8 cellular contexts compared by ENCODE assay signal in genomic region chrX:22300130-22300529, GRCh38. TPM values are rescaled to one million over a fixed set of nuclear protein-coding genes. Genes with fewer than 3 reads are reported as not detected.
DNase-seq lines count a peak whose midpoint lies in the region; ATAC-seq and TF ChIP-seq lines count a peak whose summit lies in the region.

No MANE protein-coding gene starts in this region.

- TF ChIP-seq CTCF in AG09309 (IDR thresholded peaks at IDR 0.05; ENCODE audit: control insufficient read depth, insufficient read depth, low read depth, low read length, missing control alignments): no peak
- TF ChIP-seq CTCF in astrocyte of the spinal cord (IDR thresholded peaks at IDR 0.05; ENCODE audit: low read depth, low read length): no peak

- H3K23ac ChIP-seq in mesenchymal stem cell (ENCODE audit: low read length in 2 of 2): no peak overlapping the region

- no peaks in the 10 kb centered on the region for H3K4me1 ChIP-seq in mesenchymal stem cell (ENCODE audit: control insufficient read depth, insufficient read depth, low read depth, low read length)

- ATAC-seq in GM21576 (IDR thresholded peaks at IDR 0.05; ENCODE audit: unreplicated experiment): peak; percentile 97
- ATAC-seq in T-helper 17 cell: no peak

- no peak overlapping the region for H3K9ac ChIP-seq in mesenchymal stem cell (ENCODE audit: low read length)

- H3K14ac ChIP-seq in mesenchymal stem cell (ENCODE audit: low read length in 2 of 2): no peak overlapping the region

- H2AK5ac ChIP-seq in mesenchymal stem cell (ENCODE audit: low read length, severe bottlenecking): no peak overlapping the region

- H3K9me3 ChIP-seq in mesenchymal stem cell (ENCODE audit: control insufficient read depth, low read length): no peaks in the 10 kb centered on the region
- H3K9me3 ChIP-seq in T-helper 17 cell (ENCODE audit: control insufficient read depth, low read length, poor library complexity, severe bottlenecking): no peaks in the 10 kb centered on the region

- no peak overlapping the region for H2BK5ac ChIP-seq in mesenchymal stem cell (ENCODE audit: low read depth, low read length, poor library complexity, severe bottlenecking)

- no peak overlapping the region for H4K8ac ChIP-seq in mesenchymal stem cell (ENCODE audit: low read length)

- DNase-seq in AG09309 (ENCODE audit: low read depth) (peak; percentile 56), NCI-H146 treated with DMSO at 0.1 percent for 48 hours (lab: John Stamatoyannopoulos, UW; ENCODE audit: unreplicated experiment) (peak; percentile 57), astrocyte of the spinal cord (ENCODE audit: low read depth, low spot score) (peak; percentile 71), mesenchymal stem cell (peak; percentile 70), T-helper 17 cell (no peak), SW 1271 (lab: John Stamatoyannopoulos, UW) (no peak), activated T-cell treated with anti-CD3 and anti-CD28 coated beads for 4 hours (no peak)

- no peak overlapping the region for H3K4ac ChIP-seq in mesenchymal stem cell (ENCODE audit: low read depth in 1 of 2, low read length in 2 of 2)

- no peaks in the 10 kb centered on the region for H3K79me1 ChIP-seq in mesenchymal stem cell (replicated peaks; ENCODE audit: low read length, poor library complexity, severe bottlenecking)

- no peak overlapping the region for H3K27ac ChIP-seq in mesenchymal stem cell (ENCODE audit: low read length, poor library complexity, severe bottlenecking)

- no peak overlapping the region for H3K27ac Mint-ChIP-seq in T-helper 17 cell

- H2BK12ac ChIP-seq in mesenchymal stem cell (ENCODE audit: low read length in 2 of 2): no peak overlapping the region

- H3K4me3 Mint-ChIP-seq in T-helper 17 cell: no peak overlapping the region

- H3K4me2 ChIP-seq in mesenchymal stem cell (ENCODE audit: low read length, poor library complexity, severe bottlenecking): no peak overlapping the region

- no peak overlapping the region for H4K91ac ChIP-seq in mesenchymal stem cell (ENCODE audit: low read length)

- WGBS in mesenchymal stem cell: 0% methylated on average over 2 of the region's 2 CpGs

- no peaks in the 10 kb centered on the region for H3K27me3 Mint-ChIP-seq in T-helper 17 cell

- no peak overlapping the region for H2AFZ ChIP-seq in mesenchymal stem cell (ENCODE audit: low read depth, low read length)

- H2BK120ac ChIP-seq in mesenchymal stem cell (ENCODE audit: low read depth, low read length): no peak overlapping the region

- H3K4me3 ChIP-seq in AG09309 (ENCODE audit: control insufficient read depth, low read depth, low read length) (no peak overlapping the region), astrocyte of the spinal cord (ENCODE audit: low read depth, low read length) (no peak overlapping the region), mesenchymal stem cell (ENCODE audit: insufficient read depth in 1 of 2, low read depth in 1 of 2, low read length in 2 of 2) (no peak overlapping the region)

- H3K27me3 ChIP-seq in mesenchymal stem cell (ENCODE audit: control insufficient read depth in 1 of 2, insufficient read depth in 1 of 2, low read length in 2 of 2): no peaks in the 10 kb centered on the region

- in situ Hi-C loops in astrocyte of the spinal cord (cut with HindIII; ENCODE audit: low sequenced_read_pairs): no loop called here

- no peaks in the 10 kb centered on the region for H3K36me3 ChIP-seq in mesenchymal stem cell (ENCODE audit: control insufficient read depth in 1 of 2, insufficient read depth in 2 of 2, low read depth in 1 of 2, low read length in 2 of 2)

- H3K4me1 Mint-ChIP-seq in T-helper 17 cell: no peaks in the 10 kb centered on the region

- H2BK15ac ChIP-seq in mesenchymal stem cell (ENCODE audit: low read depth, poor library complexity, severe bottlenecking): no peak overlapping the region

- H3K36me3 Mint-ChIP-seq in T-helper 17 cell (ENCODE audit: low read depth): no peaks in the 10 kb centered on the region

- no peak overlapping the region for H3K18ac ChIP-seq in mesenchymal stem cell (ENCODE audit: low read depth in 1 of 2, low read length in 2 of 2)

RNA-seq across cellular contexts. Expression of gene CBLL2, which starts 27.4 kb away (rescaled TPM):
- not detected for polyA plus RNA-seq in mesenchymal stem cell (2013, experiment 1 of 2)
- not detected for polyA plus RNA-seq in mesenchymal stem cell (2013, experiment 2 of 2)
- not detected for total RNA-seq in T-helper 17 cell

Comparison
In these comparisons a context has a peak if more than half of its experiments do, and no peak if none do; other contexts are left out.
1. DNase-seq: peak in AG09309 (single experiment), NCI-H146 treated with DMSO at 0.1 percent for 48 hours (single experiment), astrocyte of the spinal cord (single experiment) and mesenchymal stem cell (single experiment); none in T-helper 17 cell (0 of 3), SW 1271 (0 of 2) and activated T-cell treated with anti-CD3 and anti-CD28 coated beads for 4 hours (single experiment).